In the genomic region with DNA sequence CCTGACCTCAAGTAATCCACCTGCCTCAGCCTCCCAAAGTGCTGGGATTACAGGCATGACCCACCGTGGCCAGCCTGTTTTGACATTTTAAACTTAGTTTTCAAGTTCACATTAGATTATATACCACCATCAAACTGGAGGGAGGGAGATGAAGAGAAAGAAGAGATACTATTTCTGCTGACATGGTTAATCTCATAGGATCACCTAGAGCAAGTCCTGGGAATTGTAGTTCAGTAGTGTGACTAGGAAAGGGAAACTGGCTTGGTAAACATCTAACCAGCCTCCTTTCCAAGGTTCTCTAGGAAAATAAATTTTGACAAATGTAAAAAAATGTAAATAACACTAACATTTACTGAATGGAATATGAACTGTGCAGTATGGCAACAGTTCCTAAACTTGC, we compare ENCODE assay signal across 23 cellular contexts.
DNase-seq lines count a peak whose midpoint lies in the region; ATAC-seq, FAIRE-seq and TF ChIP-seq lines count a peak whose summit lies in the region.
"Had no signal": no experiment of that assay in that cellular context is flagged by ENCODE, and none has a peak within 500 bp of the region (broad histone marks: within the 10 kb centered on the region; RNA-seq: fewer than 3 reads in every experiment).

No MANE protein-coding gene starts in this region.

- H3K79me2 ChIP-seq in OCI-LY7 (ENCODE audit: insufficient read depth, low read depth, low read length) = no peaks in the 10 kb centered on the region

- no peak for FAIRE-seq in A549 (lab: Jason Lieb, UNC)
- FAIRE-seq: D721Med, G401.6, GM12891, GM19239 had no signal

- H3K4me3 ChIP-seq in A549 (no peak overlapping the region), OCI-LY7 (ENCODE audit: low read depth, low read length, poor library complexity, severe bottlenecking) (no peak overlapping the region), dorsolateral prefrontal cortex (no peak overlapping the region)
- H3K4me3 ChIP-seq: BLaER1 had no signal

- POLR2A ChIA-PET in A549 (lab: Yijun Ruan, JAX) (no interaction called here), OCI-LY7 (lab: Charles Lee) (interaction anchor here (0.7 to 3.3 kb wide), 3 partner anchors 9 to 843 kb away, joined by 3 to 25 read pairs (median 4); no protein-coding TSS in a partner anchor)

- TF ChIP-seq CTCF in A549 (IDR thresholded peaks at IDR 0.05) (no peak), OCI-LY7 (conservative IDR thresholded peaks at IDR 0.05; ENCODE audit: low read length) (no peak), nephron progenitor cell (IDR thresholded peaks at IDR 0.05) (no peak), dorsolateral prefrontal cortex (IDR thresholded peaks at IDR 0.05 in 54 of 56, conservative IDR thresholded peaks at IDR 0.05 in 2 of 56; ENCODE audit: low read depth in 1 of 56, partially characterized antibody in 56 of 56) (no peak)

- H3K9me2 ChIP-seq in OCI-LY7 (ENCODE audit: insufficient read depth, low read length) = no peaks in the 10 kb centered on the region

- H3K27ac ChIP-seq in A549 = no peak overlapping the region
- H3K27ac ChIP-seq in OCI-LY7 (ENCODE audit: low read depth, low read length, poor library complexity, severe bottlenecking) = peak overlapping the region; percentile 36
- no peak overlapping the region for H3K27ac ChIP-seq in dorsolateral prefrontal cortex
- H3K27ac ChIP-seq: 22Rv1, BLaER1 had no signal

- intact Hi-C loops in OCI-LY7 (cut with micrococcal nuclease; ENCODE audit: unreplicated experiment) = loop anchor here (2.0 kb wide), 1 partner anchor 121 kb away; a partner anchor contains a TSS
- intact Hi-C loops in dorsolateral prefrontal cortex (cut with DNase I) = no loop called here

- no TSS peak for BruUV-seq in OCI-LY7 (replicated peaks; lab: Mats Ljungman, UMichigan)

- no peak for TF ChIP-seq RAD21 in A549 (conservative IDR thresholded peaks at IDR 0.05 in 1 of 2, IDR thresholded peaks at IDR 0.05 in 1 of 2)

- WGBS in A549 (ENCODE audit: missing lambda C conversion rate) = 18% methylated on average over 1 of the region's 1 CpG

- peak overlapping the region; percentile 63; the same call in 1 of the 2 replicates for H2AFZ ChIP-seq in OCI-LY7 (ENCODE audit: low read length)

- no peak for ATAC-seq in A549
- ATAC-seq in left lobe of liver = peak; percentile 54

- H3K9me3 Mint-ChIP-seq in nephron progenitor cell = peaks cover 25% of the 10 kb centered on the region

- no peaks in the 10 kb centered on the region for H4K20me1 ChIP-seq in OCI-LY7 (ENCODE audit: insufficient read depth, low read length)
- H4K20me1 ChIP-seq: BLaER1 had no signal

- peaks cover 11% of the 10 kb centered on the region for H3K4me1 Mint-ChIP-seq in nephron progenitor cell
- H3K4me1 Mint-ChIP-seq: CD4-positive, alpha-beta memory T cell; CD4-positive, CD25-positive, alpha-beta regulatory T cell; CD8-positive, alpha-beta memory T cell had no signal

- H3K4me1 ChIP-seq in A549 = no peaks in the 10 kb centered on the region
- H3K4me1 ChIP-seq in OCI-LY7 (ENCODE audit: insufficient read depth, low read length, poor library complexity, severe bottlenecking) = peaks cover 22% of the 10 kb centered on the region
- H3K4me1 ChIP-seq: BE2C, BLaER1, Caco-2 had no signal

- H3K9me3 ChIP-seq in A549 (peaks cover 2% of the 10 kb centered on the region; the same call in 1 of the 3 replicates), OCI-LY7 (ENCODE audit: low read length) (peaks cover 13% of the 10 kb centered on the region)
- H3K9me3 ChIP-seq: BE2C had no signal

- peaks cover 6% of the 10 kb centered on the region for H3K27me3 Mint-ChIP-seq in nephron progenitor cell (ENCODE audit: low read depth, poor library complexity)

- H3K36me3 ChIP-seq in OCI-LY7 (ENCODE audit: insufficient read depth, low read length) = no peaks in the 10 kb centered on the region; the same call in 1 of the 2 replicates
- H3K36me3 ChIP-seq: BE2C, BLaER1 had no signal

- H3K27ac Mint-ChIP-seq in nephron progenitor cell = peak overlapping the region; percentile 23
- H3K27ac Mint-ChIP-seq: CD14-positive monocyte; CD4-positive, alpha-beta memory T cell; CD4-positive, CD25-positive, alpha-beta regulatory T cell; CD8-positive, alpha-beta memory T cell had no signal

- no peak for TF ChIP-seq EP300 in A549 (IDR thresholded peaks at IDR 0.05)

- no peaks in the 10 kb centered on the region for H3K36me3 Mint-ChIP-seq in nephron progenitor cell (ENCODE audit: low read depth)
- H3K36me3 Mint-ChIP-seq: CD14-positive monocyte; CD4-positive, alpha-beta memory T cell; CD4-positive, CD25-positive, alpha-beta regulatory T cell; CD8-positive, alpha-beta memory T cell had no signal

- no peaks in the 10 kb centered on the region for H3K27me3 ChIP-seq in dorsolateral prefrontal cortex
- H3K27me3 ChIP-seq: BLaER1 had no signal

- H3K4me3 Mint-ChIP-seq in nephron progenitor cell = no peak overlapping the region
- H3K4me3 Mint-ChIP-seq: CD4-positive, alpha-beta memory T cell; CD4-positive, CD25-positive, alpha-beta regulatory T cell; CD8-positive, alpha-beta memory T cell had no signal

- H3K4me2 ChIP-seq in A549 = no peak overlapping the region
- H3K4me2 ChIP-seq in OCI-LY7 (ENCODE audit: low read length) = peak overlapping the region; percentile 49
- H3K4me2 ChIP-seq: BLaER1 had no signal

- DNase-seq in A549 (ENCODE audit: low read depth in 1 of 2, low spot score in 1 of 2) (no peak), OCI-LY7 (ENCODE audit: low spot score) (no peak), left lobe of liver (ENCODE audit: low spot score) (no peak), nephron progenitor cell (no peak), NCI-H82 treated with DMSO at 0.1 percent for 48 hours (lab: John Stamatoyannopoulos, UW; ENCODE audit: unreplicated experiment) (no peak), dorsolateral prefrontal cortex (no peak)
- no peak for DNase-seq in central memory CD4-positive, alpha-beta T cell
- DNase-seq: ACHN; BE2C; C1 segment of cervical spinal cord; Caco-2; Calu3; CD4-positive, alpha-beta memory T cell; CD4-positive, CD25-positive, alpha-beta regulatory T cell; CD8-positive, alpha-beta memory T cell; DMS79 treated with DMSO at 0.1 percent for 48 hours had no signal

- TF ChIP-seq POLR2A in A549 (IDR thresholded peaks at IDR 0.05; ENCODE audit: low read length) = no peak

- CTCF ChIA-PET in A549 (lab: Yijun Ruan, JAX) = no interaction called here
- CTCF ChIA-PET in OCI-LY7 (lab: Charles Lee; ENCODE audit: unreplicated experiment) = interaction anchor here (0.6 kb wide), 1 partner anchor 8 kb away, joined by 3 read pairs; no protein-coding TSS in a partner anchor

TF ChIP-seq in A549, 52 proteins besides CTCF, POLR2A, EP300 and RAD21:
- TF ChIP-seq TFCP2L1 (CRISPR knock-in tag; IDR thresholded peaks at IDR 0.05) = no peak
- peak; percentile 51 for TF ChIP-seq MAFK (IDR thresholded peaks at IDR 0.05; ENCODE audit: partially characterized antibody)
- TF ChIP-seq, protein P1, sequence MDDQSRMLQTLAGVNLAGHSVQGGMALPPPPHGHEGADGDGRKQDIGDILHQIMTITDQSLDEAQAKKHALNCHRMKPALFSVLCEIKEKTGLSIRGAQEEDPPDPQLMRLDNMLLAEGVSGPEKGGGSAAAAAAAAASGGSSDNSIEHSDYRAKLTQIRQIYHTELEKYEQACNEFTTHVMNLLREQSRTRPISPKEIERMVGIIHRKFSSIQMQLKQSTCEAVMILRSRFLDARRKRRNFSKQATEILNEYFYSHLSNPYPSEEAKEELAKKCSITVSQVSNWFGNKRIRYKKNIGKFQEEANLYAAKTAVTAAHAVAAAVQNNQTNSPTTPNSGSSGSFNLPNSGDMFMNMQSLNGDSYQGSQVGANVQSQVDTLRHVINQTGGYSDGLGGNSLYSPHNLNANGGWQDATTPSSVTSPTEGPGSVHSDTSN (IDR thresholded peaks at IDR 0.05) = no peak
- no peak for TF ChIP-seq HEYL (CRISPR knock-in tag; IDR thresholded peaks at IDR 0.05)
